In the genomic region with DNA sequence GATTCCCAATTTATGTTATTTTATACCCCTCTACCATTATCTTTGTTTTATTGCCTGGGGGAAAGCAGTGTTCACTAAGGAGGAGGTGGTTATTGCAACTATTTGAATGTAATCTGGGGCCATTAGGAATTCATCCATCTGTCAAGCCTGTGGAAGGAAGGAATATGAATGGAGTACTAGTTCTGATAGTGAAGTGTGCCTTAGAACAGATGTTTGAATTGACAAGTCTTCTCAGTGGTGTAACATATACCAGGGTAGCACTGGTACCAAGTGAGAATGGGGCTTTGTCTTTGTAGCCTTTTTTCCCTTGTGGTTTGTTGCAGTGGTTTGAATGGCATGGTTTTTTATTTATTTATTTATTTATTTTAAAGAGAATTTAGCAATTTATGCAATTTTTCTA, we compare ENCODE assay signal across 26 cellular contexts. TPM values are rescaled to one million over a fixed set of nuclear protein-coding genes. Genes with fewer than 3 reads are reported as not detected.
DNase-seq lines count a peak whose midpoint lies in the region; ATAC-seq and TF ChIP-seq lines count a peak whose summit lies in the region.
"Had no signal": no experiment of that assay in that cellular context is flagged by ENCODE, and none has a peak within 500 bp of the region (broad histone marks: within the 10 kb centered on the region; RNA-seq: fewer than 3 reads in every experiment).

No MANE protein-coding gene starts in this region.

- intact Hi-C loops in testis (cut with DNase I; ENCODE audit: low total_unique reads): no loop called here

- no peak overlapping the region for H3K4me3 ChIP-seq in testis
- H3K4me3 ChIP-seq: gastrocnemius medialis, HAP-1, sigmoid colon had no signal

- peaks cover 8% of the 10 kb centered on the region for H3K4me1 ChIP-seq in testis

- no peak for TF ChIP-seq CTCF in testis (IDR thresholded peaks at IDR 0.05)

- in situ Hi-C loops in SK-MEL-5 (cut with HindIII; ENCODE audit: low pct_unique_long_range_greater_than_20kb, low sequenced_read_pairs): no loop called here

- H3K27me3 ChIP-seq in layer of hippocampus (ENCODE audit: control insufficient read depth, insufficient read depth, low read length) (no peaks in the 10 kb centered on the region), testis (no peaks in the 10 kb centered on the region)
- H3K27me3 ChIP-seq: gastrocnemius medialis, sigmoid colon had no signal

- DNase-seq in DMS 273 (lab: John Stamatoyannopoulos, UW; ENCODE audit: unreplicated experiment): peak; percentile 80
- DNase-seq in SK-MEL-5 (ENCODE audit: low read depth, low spot score): peak; percentile 18
- peak; percentile 91 for DNase-seq in putamen (ENCODE audit: low spot score)
- no peak for DNase-seq in activated CD8-positive, alpha-beta memory T cell treated with anti-CD3 and anti-CD28 coated beads, Interleukin-2, amount 50 U/mL, for 4 hours
- no peak for DNase-seq in testis
- no peak for DNase-seq in SW480 (ENCODE audit: low spot score)
- DNase-seq: activated CD4-positive, alpha-beta T cell treated with anti-CD3 and anti-CD28 coated beads for 36 hours; activated CD8-positive, alpha-beta T cell treated with anti-CD3 and anti-CD28 coated beads, Interleukin-2, amount 10 ng/mL, durations not matched to agents 7 days and 5 days; activated naive CD4-positive, alpha-beta T cell treated with anti-CD3 and anti-CD28 coated beads, Interleukin-2, amount 50 U/mL, for 16 hours; activated T-cell treated with anti-CD3 and anti-CD28 coated beads for 4 hours; gastrocnemius medialis; left colon; mammary epithelial cell; NCI-H2029; NCI-H748 treated with DMSO at 0.1 percent for 48 hours; SIG-M5; sigmoid colon; stimulated activated CD4-positive, alpha-beta T cell treated with anti-CD3 and anti-CD28 coated beads, Interleukin-4, amount 100 ng/mL, for 24 hours; SW 1271; T-helper 9 cell had no signal

- no peak for ATAC-seq in GM19455 (IDR thresholded peaks at IDR 0.05; ENCODE audit: unreplicated experiment)
- ATAC-seq: activated CD4-positive, alpha-beta T cell treated with anti-CD3 and anti-CD28 coated beads for 36 hours; activated CD8-positive, alpha-beta T cell treated with anti-CD3 and anti-CD28 coated beads, Interleukin-2, amount 10 ng/mL, durations not matched to agents 7 days and 5 days; gastrocnemius medialis; left colon had no signal

- H3K36me3 ChIP-seq in testis (ENCODE audit: low read depth, missing control alignments): no peaks in the 10 kb centered on the region
- H3K36me3 ChIP-seq: gastrocnemius medialis, HAP-1, sigmoid colon had no signal

- H3K27ac ChIP-seq in layer of hippocampus (ENCODE audit: low read depth, low read length) (peak overlapping the region; percentile 85), testis (no peak overlapping the region)
- H3K27ac ChIP-seq: gastrocnemius medialis, HL-60, KMS-11, sigmoid colon, VCaP had no signal

- TF ChIP-seq POLR2A in testis (IDR thresholded peaks at IDR 0.05): no peak

- no peaks in the 10 kb centered on the region for H3K9me3 ChIP-seq in testis
- H3K9me3 ChIP-seq: gastrocnemius medialis, HAP-1 had no signal

RNA-seq across cellular contexts. Expression of gene HDAC2, which starts 27.9 kb away (rescaled TPM):
- 53.3 and 66.0 TPM in 2 replicates for total RNA-seq in SK-MEL-5 (2014; rRNA removed; shearing (Covaris generic))
- polyA plus RNA-seq in SK-MEL-5 (2015; cell fraction: cytosol; rRNA removed): 136 and 150 TPM in 2 replicates
- polyA plus RNA-seq in SK-MEL-5 (2015; cell fraction: nucleus; rRNA removed): 92.1 and 98.5 TPM in 2 replicates
- total RNA-seq in testis: 100 to 1,000 TPM in 1 of 2 donors, 10 to 100 TPM in 1; 99.3 to 146 TPM
- 119 TPM for polyA plus RNA-seq in testis (ENCODE audit: insufficient read depth, low read depth, low replicate concordance)

Comparison
In these comparisons a context has a peak if more than half of its experiments do, and no peak if none do; other contexts are left out.
1. DNase-seq: peak in DMS 273 (single experiment), SK-MEL-5 (single experiment) and putamen (single experiment); none in activated CD8-positive, alpha-beta memory T cell treated with anti-CD3 and anti-CD28 coated beads, Interleukin-2, amount 50 U/mL, for 4 hours (single experiment), testis (single experiment) and SW480 (single experiment).